ENCODE assay signal across 1 cellular context in genomic region chr4:67721770-67722597, GRCh38.
TF ChIP-seq lines count a peak whose summit lies in the region.

No MANE protein-coding gene starts in this region.

TF ChIP-seq in endothelial cell of umbilical vein, 7 proteins besides CTCF, POLR2A, EP300 and RAD21 (continued from another document):
- peak; percentile 75 for TF ChIP-seq GATA2 (IDR thresholded peaks at IDR 0.05; ENCODE audit: insufficient read depth, insufficient read length, low read depth, low read length)
- peak; percentile 61 for TF ChIP-seq FOS (IDR thresholded peaks at IDR 0.05; ENCODE audit: borderline replicate concordance, insufficient read depth, low read length)
- TF ChIP-seq EZH2 (IDR thresholded peaks at IDR 0.05; ENCODE audit: borderline replicate concordance, low read depth, low read length, severe bottlenecking), result no peak
- no peak for TF ChIP-seq MYC (IDR thresholded peaks at IDR 0.05; ENCODE audit: low read depth, low read length)
- TF ChIP-seq JUN (IDR thresholded peaks at IDR 0.05; ENCODE audit: borderline replicate concordance, insufficient read depth, insufficient read length, low read depth), result peak; percentile 47
- TF ChIP-seq MAX (IDR thresholded peaks at IDR 0.05; ENCODE audit: insufficient read depth, insufficient read length), result no peak
TF ChIP-seq in endothelial cell of umbilical vein: peak in this region for 4.
